Comparison of ENCODE assay signal across 8 cellular contexts in genomic region chr10:16809074-16809718, GRCh38. TPM values are rescaled to one million over a fixed set of nuclear protein-coding genes. Genes with fewer than 3 reads are reported as not detected.
DNase-seq lines count a peak whose midpoint lies in the region; ATAC-seq, FAIRE-seq and TF ChIP-seq lines count a peak whose summit lies in the region.

No MANE protein-coding gene starts in this region.

- H3K9me3 ChIP-seq in K562 (replicated peaks; ENCODE audit: control insufficient read depth, insufficient read depth, low read depth, low read length), result no peaks in the 10 kb centered on the region
- H3K9me3 ChIP-seq in keratinocyte (ENCODE audit: control insufficient read depth, low read depth, low read length), result no peaks in the 10 kb centered on the region

- no peaks in the 10 kb centered on the region for H3K9me1 ChIP-seq in K562 (ENCODE audit: control insufficient read depth, insufficient read depth, low read length)
- no peaks in the 10 kb centered on the region for H3K9me1 ChIP-seq in keratinocyte (ENCODE audit: control insufficient read depth, extremely low read depth, insufficient read depth, low read length)

- no peak overlapping the region for H3K4me3 Mint-ChIP-seq in stimulated activated effector memory CD8-positive, alpha-beta T cell treated with anti-CD3 and anti-CD28 coated beads, Interleukin-12 subunit alpha, Interleukin-12 subunit beta, amount 100 ng/mL, for 72 hours

- H4K20me1 ChIP-seq in K562 (replicated peaks; ENCODE audit: control insufficient read depth, insufficient read depth, low read length) (no peaks in the 10 kb centered on the region), keratinocyte (ENCODE audit: control insufficient read depth, extremely low read depth, insufficient read depth, low read length) (no peaks in the 10 kb centered on the region)

- H3K79me2 ChIP-seq in K562 (ENCODE audit: control insufficient read depth, insufficient read depth, low read length) (no peaks in the 10 kb centered on the region), keratinocyte (ENCODE audit: control insufficient read depth, insufficient read depth, low read length) (peaks cover 57% of the 10 kb centered on the region)

- dilution Hi-C loops in keratinocyte (cut with MboI; ENCODE audit: extremely low pct_ligation_motif_present, low sequenced_read_pairs), result loop anchor here (25.0 kb wide), 1 partner anchor 922 kb away; no protein-coding TSS in a partner anchor

- H3K36me3 ChIP-seq in K562 (ENCODE audit: control insufficient read depth, insufficient read depth, low read length) (no peaks in the 10 kb centered on the region), keratinocyte (ENCODE audit: control insufficient read depth in 2 of 2, extremely low read depth in 1 of 2, insufficient read depth in 2 of 2, low read length in 2 of 2) (peaks cover 0 to 3% of the 10 kb centered on the region in 2 experiments)

- H3K9me3 Mint-ChIP-seq in stimulated activated effector memory CD8-positive, alpha-beta T cell treated with anti-CD3 and anti-CD28 coated beads, Interleukin-12 subunit alpha, Interleukin-12 subunit beta, amount 100 ng/mL, for 72 hours, result no peaks in the 10 kb centered on the region

- peak; percentile 83 for ATAC-seq in GM19395 (IDR thresholded peaks at IDR 0.05; ENCODE audit: unreplicated experiment)
- ATAC-seq in HG03432 (IDR thresholded peaks at IDR 0.05; ENCODE audit: unreplicated experiment), result peak; percentile 93
- peak; percentile 95 for ATAC-seq in K562
- peak; percentile 88 for ATAC-seq in stimulated activated effector memory CD8-positive, alpha-beta T cell treated with anti-CD3 and anti-CD28 coated beads, Interleukin-12 subunit alpha, Interleukin-12 subunit beta, amount 100 ng/mL, for 72 hours

- H3K9ac ChIP-seq in K562 (ENCODE audit: insufficient read depth in 1 of 2, low read depth in 2 of 2, low read length in 2 of 2) (no peak overlapping the region), keratinocyte (ENCODE audit: control insufficient read depth, extremely low read depth, insufficient read depth, low read length) (no peak overlapping the region)

- CTCF ChIA-PET in K562 (lab: Yijun Ruan, JAX; ENCODE audit: low intra/inter-chr PET ratio), result no interaction called here

- H3K4me1 Mint-ChIP-seq in stimulated activated effector memory CD8-positive, alpha-beta T cell treated with anti-CD3 and anti-CD28 coated beads, Interleukin-12 subunit alpha, Interleukin-12 subunit beta, amount 100 ng/mL, for 72 hours, result peaks cover 6% of the 10 kb centered on the region

- peak; percentile 64 for FAIRE-seq in D721Med (lab: Jason Lieb, UNC)
- FAIRE-seq in K562 (lab: Jason Lieb, UNC), result peak; percentile 58
- no peak for FAIRE-seq in keratinocyte (lab: Jason Lieb, UNC)

- POLR2A ChIA-PET in K562 (lab: Yijun Ruan, JAX), result interaction anchor here (0.5 to 0.8 kb wide), 3 partner anchors 8 to 759 kb away, joined by 3 read pairs; partner anchors contain the start of gene RSU1

- TF ChIP-seq CTCF in D721Med (IDR thresholded peaks at IDR 0.05; ENCODE audit: insufficient read depth, missing control alignments) (peak; percentile 44), K562 (IDR thresholded peaks at IDR 0.05 in 2 of 3, conservative IDR thresholded peaks at IDR 0.05 in 1 of 3; ENCODE audit: insufficient read depth in 2 of 3, low read depth in 1 of 3, low read length in 3 of 3) (peak; percentile 67 to 76 (median 71)), keratinocyte (optimal IDR thresholded peaks at IDR 0.05 in 1 of 3, IDR thresholded peaks at IDR 0.05 in 1 of 3, conservative IDR thresholded peaks at IDR 0.05 in 1 of 3; ENCODE audit: extremely low read depth in 1 of 3, insufficient read depth in 2 of 3, low read length in 3 of 3) (peak; percentile 51 to 65 (median 57))

- H2AFZ ChIP-seq in K562 (ENCODE audit: low read depth, low read length) (no peak overlapping the region), keratinocyte (ENCODE audit: control insufficient read depth, low read length) (no peak overlapping the region)

- no peak overlapping the region for H3K4me3 ChIP-seq in K562
- H3K4me3 ChIP-seq in keratinocyte (ENCODE audit: control insufficient read depth in 2 of 3, extremely low read depth in 1 of 3, insufficient read depth in 2 of 3, low read depth in 1 of 3, low read length in 3 of 3), result no peak overlapping the region

- no peaks in the 10 kb centered on the region for H3K4me1 ChIP-seq in K562 (replicated peaks in 1 of 2; ENCODE audit: control insufficient read depth in 2 of 2, insufficient read depth in 2 of 2, low read length in 2 of 2)
- H3K4me1 ChIP-seq in keratinocyte (ENCODE audit: control insufficient read depth, extremely low read depth, insufficient read depth, low read length), result no peaks in the 10 kb centered on the region

- H3K27me3 ChIP-seq in K562 (ENCODE audit: control insufficient read depth in 2 of 2, insufficient read depth in 2 of 2, low read length in 2 of 2), result no peaks in the 10 kb centered on the region
- no peaks in the 10 kb centered on the region for H3K27me3 ChIP-seq in keratinocyte (ENCODE audit: control insufficient read depth, extremely low read depth, insufficient read depth, low read length)

- 49% methylated on average over 6 of the region's 6 CpGs for WGBS in K562 (ENCODE audit: insufficient coverage, low coverage, missing lambda C conversion rate)

- in situ Hi-C loops in K562 (cut with MboI), result loop anchor here (25.0 kb wide), 1 partner anchor 922 kb away; no protein-coding TSS in a partner anchor

- no peak overlapping the region for H3K4me2 ChIP-seq in K562 (ENCODE audit: insufficient read depth, low read length)
- H3K4me2 ChIP-seq in keratinocyte (ENCODE audit: control insufficient read depth, extremely low read depth, insufficient read depth, low read depth, low read length), result no peak overlapping the region

- peak; percentile 46 for DNase-seq in D721Med (ENCODE audit: insufficient read length, low spot score)
- DNase-seq in T-helper 1 cell, result peak in 4 of 5 donors; percentile 18 to 45 (median 34)
- peak; percentile 47 to 72 (median 54) for DNase-seq in K562 (ENCODE audit: extremely low read depth in 1 of 4, low spot score in 3 of 4)
- DNase-seq in keratinocyte (ENCODE audit: low read depth, low spot score), result no peak
- peak; percentile 40 to 71 for DNase-seq in stimulated activated effector memory CD8-positive, alpha-beta T cell treated with anti-CD3 and anti-CD28 coated beads, Interleukin-12 subunit alpha, Interleukin-12 subunit beta, amount 100 ng/mL, for 72 hours (ENCODE audit: low spot score in 2 of 2)
- no peak for DNase-seq in HPDE6-E6E7 (ENCODE audit: extremely low spot score)

- H3K36me3 Mint-ChIP-seq in stimulated activated effector memory CD8-positive, alpha-beta T cell treated with anti-CD3 and anti-CD28 coated beads, Interleukin-12 subunit alpha, Interleukin-12 subunit beta, amount 100 ng/mL, for 72 hours, result peaks cover 14% of the 10 kb centered on the region

- BruUV-seq in K562 (replicated peaks; lab: Mats Ljungman, UMichigan), result no TSS peak

- TF ChIP-seq RAD21 in K562 (CRISPR knock-in tag; conservative IDR thresholded peaks at IDR 0.05 in 1 of 2, IDR thresholded peaks at IDR 0.05 in 1 of 2), result peak; percentile 36 to 60; a peak in 3 of 4 replicates

- no peak overlapping the region for H3K27ac Mint-ChIP-seq in stimulated activated effector memory CD8-positive, alpha-beta T cell treated with anti-CD3 and anti-CD28 coated beads, Interleukin-12 subunit alpha, Interleukin-12 subunit beta, amount 100 ng/mL, for 72 hours

- no peak for TF ChIP-seq POLR2A in K562 (conservative IDR thresholded peaks at IDR 0.05)

- H3K27ac ChIP-seq in K562 (ENCODE audit: extremely low read depth, low read depth, low read length), result no peak overlapping the region
- no peak overlapping the region for H3K27ac ChIP-seq in keratinocyte (ENCODE audit: control insufficient read depth, insufficient read depth, low read length)

- no peak for TF ChIP-seq EP300 in K562 (IDR thresholded peaks at IDR 0.05; ENCODE audit: low read length)

- intact Hi-C loops in K562 (cut with micrococcal nuclease), result loop anchor here (2.0 kb wide), 1 partner anchor 906 kb away; no protein-coding TSS in a partner anchor

TF ChIP-seq in K562, 482 proteins besides CTCF, POLR2A, EP300 and RAD21:
- no peak for TF ChIP-seq XRCC5 (IDR thresholded peaks at IDR 0.05; ENCODE audit: low read depth, low read length)
- peak; percentile 47 for TF ChIP-seq SMC3 (conservative IDR thresholded peaks at IDR 0.05; ENCODE audit: insufficient read depth, low read depth, low read length)

RNA-seq across cellular contexts. Expression of gene RSU1, which starts 8.0 kb away (rescaled TPM):
- 20.2 and 20.9 TPM in 2 replicates for total RNA-seq in K562 (2011; cell fraction: chromatin; rRNA removed; ENCODE audit: low replicate concordance)
- total RNA-seq in K562 (2011; cell fraction: nucleolus; rRNA removed), result 6.5 and 12.8 TPM in 2 replicates
- 11.2 and 12.5 TPM in 2 replicates for total RNA-seq in K562 (2011; cell fraction: nucleoplasm; rRNA removed)
- total RNA-seq in K562 (2014; rRNA removed) (18.8 and 26.1 TPM in 2 replicates), K562 (2014; rRNA removed; fragmentation: Illumina TruSeq; extraction: Trizol) (28.7 and 28.9 TPM in 2 replicates), K562 (2015; rRNA removed; fragmentation: Illumina TruSeq; extraction: Trizol) (29.9 and 31.5 TPM in 2 replicates), K562 (2021) (27.7 and 29.1 TPM in 2 replicates)
- polyA plus RNA-seq in K562 (2011; rRNA removed) (43.6 and 45.2 TPM in 2 replicates), K562 (2014; fragmentation: Illumina TruSeq; extraction: Trizol) (44.8 and 61.1 TPM in 2 replicates), K562 (2014; fragmentation: Nextera tagmentation; extraction: Ambion mirVana) (10 to 100 TPM; 60.0 to 67.3 TPM), K562 (2014; rRNA removed) (28.8 and 37.2 TPM in 2 replicates), keratinocyte (125 to 144 TPM (median 133 TPM) in 3 replicates)
- 33.6 and 39.3 TPM in 2 replicates for polyA plus RNA-seq in K562 (2011; cell fraction: cytosol; rRNA removed)
- 13.3 and 17.7 TPM in 2 replicates for polyA plus RNA-seq in K562 (2011; cell fraction: nucleus; rRNA removed)
- 25.3 and 34.6 TPM in 2 replicates for polyA plus RNA-seq in K562 (2012)
- polyA minus RNA-seq in K562 (2011; rRNA and poly(A)+ RNA removed), result 34.7 and 35.3 TPM in 2 replicates
- 13.1 and 19.8 TPM in 2 replicates for polyA minus RNA-seq in K562 (2011; cell fraction: cytosol; rRNA and poly(A)+ RNA removed)
- polyA minus RNA-seq in K562 (2011; cell fraction: nucleus; rRNA and poly(A)+ RNA removed), result 4.3 and 9.9 TPM in 2 replicates
- polyA plus RNA-seq in keratinocyte (2011; ENCODE audit: low read depth), result 13.9 TPM
- 138 and 182 TPM in 2 replicates for polyA plus RNA-seq in keratinocyte (2011; cell fraction: cytosol; rRNA removed)
- 107 and 112 TPM in 2 replicates for polyA plus RNA-seq in keratinocyte (2011; cell fraction: nucleus; rRNA removed)
- 42.7 and 77.7 TPM in 2 replicates for polyA plus RNA-seq in keratinocyte (2012; ENCODE audit: low replicate concordance)
- 43.8 to 110 TPM (median 89.2 TPM) in 3 replicates for polyA minus RNA-seq in keratinocyte
- 61.2 TPM for polyA minus RNA-seq in keratinocyte (2011; cell fraction: cytosol; rRNA and poly(A)+ RNA removed)
- polyA minus RNA-seq in keratinocyte (2011; cell fraction: nucleus; rRNA and poly(A)+ RNA removed), result 28.2 and 55.0 TPM in 2 replicates

Comparison
In these comparisons a context has a peak if more than half of its experiments do, and no peak if none do; other contexts are left out.
1. DNase-seq: peak in D721Med (single experiment), T-helper 1 cell (4 of 5), K562 (4 of 4) and stimulated activated effector memory CD8-positive, alpha-beta T cell treated with anti-CD3 and anti-CD28 coated beads, Interleukin-12 subunit alpha, Interleukin-12 subunit beta, amount 100 ng/mL, for 72 hours (2 of 2); none in keratinocyte (single experiment) and HPDE6-E6E7 (single experiment).
2. Peak in every context shown above with its lines, with median percentiles within 50 percentile points of each other: CTCF ChIP-seq and ATAC-seq.